1 cellular context compared by ENCODE assay signal in genomic region chr1:17193222-17194132, GRCh38.
TF ChIP-seq lines count a peak whose summit lies in the region.

No MANE protein-coding gene starts in this region.

TF ChIP-seq in SK-N-SH, 30 proteins besides CTCF, POLR2A, EP300 and RAD21 (continued from another document):
- no peak for TF ChIP-seq POLR2AphosphoS5 (IDR thresholded peaks at IDR 0.05; ENCODE audit: low read depth, low read length)
- no peak for TF ChIP-seq TEAD4 (IDR thresholded peaks at IDR 0.05; ENCODE audit: borderline replicate concordance, insufficient read depth)
- no peak for TF ChIP-seq FOXM1 (IDR thresholded peaks at IDR 0.05; ENCODE audit: low read depth)
- no peak for TF ChIP-seq RCOR1 (IDR thresholded peaks at IDR 0.05; ENCODE audit: low read length)
- no peak for TF ChIP-seq EZH2phosphoT487 (IDR thresholded peaks at IDR 0.05; ENCODE audit: borderline replicate concordance, low read depth)
- TF ChIP-seq RFX5 (IDR thresholded peaks at IDR 0.05; ENCODE audit: low read length), result no peak
- no peak for TF ChIP-seq ZBTB33 (IDR thresholded peaks at IDR 0.05; ENCODE audit: borderline replicate concordance, low read depth)
